In the genomic region with DNA sequence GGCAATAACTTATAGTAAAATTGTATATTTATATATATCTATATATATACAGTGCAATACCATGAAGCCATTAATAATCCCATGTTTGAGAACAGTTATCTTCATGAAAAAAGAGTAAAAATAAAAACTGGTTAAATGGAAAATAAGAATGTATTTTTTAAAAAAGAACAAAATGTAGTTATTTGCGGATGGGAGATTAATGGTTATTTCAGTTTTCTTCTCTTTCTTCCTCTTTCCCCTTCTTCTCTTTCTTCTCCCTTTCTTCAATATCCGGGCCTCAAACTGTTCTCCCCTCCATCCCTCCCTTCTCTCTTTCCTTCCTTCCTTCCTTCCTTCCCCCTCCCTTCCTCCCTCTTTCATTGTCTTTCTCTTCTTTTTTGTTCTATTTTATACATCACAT, we compare ENCODE assay signal across 11 cellular contexts.
"Had no signal": no experiment of that assay in that cellular context is flagged by ENCODE, and none has a peak within 500 bp of the region (broad histone marks: within the 10 kb centered on the region; RNA-seq: fewer than 3 reads in every experiment).

No MANE protein-coding gene starts in this region.

- H3K9me3 Mint-ChIP-seq: GM23338, H9 had no signal

- H3K9me3 ChIP-seq: HAP-1 had no signal

- ATAC-seq: GM23338, HCT116 had no signal

- DNase-seq: GM23248, GOT3, H7, H9, HCEC 1CT, HFFc6 had no signal

- H3K27ac Mint-ChIP-seq: GM23338, H9, HFFc6 had no signal

- H3K27ac ChIP-seq: GM23248 had no signal

- H3K4me2 ChIP-seq: GM23338 had no signal

- H3K4me1 ChIP-seq: HAP-1 had no signal

- H3K36me3 ChIP-seq: HAP-1 had no signal

- H3K9ac ChIP-seq: GM23248 had no signal

- H2AFZ ChIP-seq: GM23248, GM23338 had no signal

- H3K4me3 Mint-ChIP-seq: GM23338, H9, HFFc6 had no signal

- FAIRE-seq: H1, H54 had no signal

- H3K4me3 ChIP-seq: GM23248, GM23338, HAP-1 had no signal

- H3K4me1 Mint-ChIP-seq: GM23338 had no signal
